1 cellular context compared by ENCODE assay signal in the genomic region with DNA sequence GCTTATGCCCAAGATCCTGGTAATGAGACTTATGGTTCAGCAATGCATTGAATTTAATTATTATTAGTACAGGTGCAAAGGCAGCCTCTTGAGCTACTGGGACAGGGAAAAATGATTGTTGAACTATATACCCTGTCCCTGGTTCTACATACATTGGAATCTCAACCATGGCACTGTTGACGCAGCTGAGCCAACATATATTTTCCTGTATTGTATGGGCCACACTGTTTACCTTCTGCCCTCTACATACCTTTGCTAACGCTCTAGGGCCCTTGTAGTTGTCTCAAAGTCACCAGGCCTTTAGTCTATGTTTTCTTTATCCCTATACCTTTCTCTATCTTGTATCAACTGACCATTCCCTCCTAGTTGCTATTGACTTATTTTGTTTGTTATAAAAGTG.
TF ChIP-seq lines count a peak whose summit lies in the region.

No MANE protein-coding gene starts in this region.

TF ChIP-seq in HepG2, 621 proteins besides CTCF, POLR2A, EP300 and RAD21 (continued from another document and continues in another):
- TF ChIP-seq, protein P1, sequence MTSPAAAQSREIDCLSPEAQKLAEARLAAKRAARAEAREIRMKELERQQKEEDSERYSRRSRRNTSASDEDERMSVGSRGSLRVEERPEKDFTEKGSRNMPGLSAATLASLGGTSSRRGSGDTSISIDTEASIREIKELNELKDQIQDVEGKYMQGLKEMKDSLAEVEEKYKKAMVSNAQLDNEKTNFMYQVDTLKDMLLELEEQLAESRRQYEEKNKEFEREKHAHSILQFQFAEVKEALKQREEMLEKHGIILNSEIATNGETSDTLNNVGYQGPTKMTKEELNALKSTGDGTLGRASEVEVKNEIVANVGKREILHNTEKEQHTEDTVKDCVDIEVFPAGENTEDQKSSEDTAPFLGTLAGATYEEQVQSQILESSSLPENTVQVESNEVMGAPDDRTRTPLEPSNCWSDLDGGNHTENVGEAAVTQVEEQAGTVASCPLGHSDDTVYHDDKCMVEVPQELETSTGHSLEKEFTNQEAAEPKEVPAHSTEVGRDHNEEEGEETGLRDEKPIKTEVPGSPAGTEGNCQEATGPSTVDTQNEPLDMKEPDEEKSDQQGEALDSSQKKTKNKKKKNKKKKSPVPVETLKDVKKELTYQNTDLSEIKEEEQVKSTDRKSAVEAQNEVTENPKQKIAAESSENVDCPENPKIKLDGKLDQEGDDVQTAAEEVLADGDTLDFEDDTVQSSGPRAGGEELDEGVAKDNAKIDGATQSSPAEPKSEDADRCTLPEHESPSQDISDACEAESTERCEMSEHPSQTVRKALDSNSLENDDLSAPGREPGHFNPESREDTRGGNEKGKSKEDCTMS (CRISPR knock-in tag; conservative IDR thresholded peaks at IDR 0.05) = no peak
- TF ChIP-seq STAT5B (CRISPR knock-in tag; IDR thresholded peaks at IDR 0.05) (no peak), FOXP1 (IDR thresholded peaks at IDR 0.05) (no peak), FOXP1 (CRISPR knock-in tag; IDR thresholded peaks at IDR 0.05) (0 out of 2 replicates have a peak, but pooled peaks have one; percentile 16), ZNF205 (CRISPR knock-in tag; IDR thresholded peaks at IDR 0.05) (no peak), ZFX (CRISPR knock-in tag; IDR thresholded peaks at IDR 0.05; ENCODE audit: low read depth) (0 out of 2 replicates have a peak, but pooled peaks have one; percentile 24), MEIS2 (CRISPR knock-in tag; IDR thresholded peaks at IDR 0.05) (no peak), ZNF367 (CRISPR knock-in tag; IDR thresholded peaks at IDR 0.05; ENCODE audit: borderline replicate concordance) (no peak), CAMTA2 (CRISPR knock-in tag; IDR thresholded peaks at IDR 0.05; ENCODE audit: borderline replicate concordance) (no peak), ZNF83 (CRISPR knock-in tag; IDR thresholded peaks at IDR 0.05; ENCODE audit: borderline replicate concordance) (no peak), REL (CRISPR knock-in tag; conservative IDR thresholded peaks at IDR 0.05) (no peak), ZFP62 (CRISPR knock-in tag; IDR thresholded peaks at IDR 0.05) (no peak), NFIC (IDR thresholded peaks at IDR 0.05; ENCODE audit: low read length) (no peak), ZNF841 (CRISPR knock-in tag; IDR thresholded peaks at IDR 0.05; ENCODE audit: borderline replicate concordance) (no peak), LBX2 (CRISPR knock-in tag; IDR thresholded peaks at IDR 0.05; ENCODE audit: borderline replicate concordance) (no peak), FOXK2 (IDR thresholded peaks at IDR 0.05) (0 out of 2 replicates have a peak, but pooled peaks have one; percentile 22), ZBTB10 (CRISPR knock-in tag; IDR thresholded peaks at IDR 0.05; ENCODE audit: borderline replicate concordance) (no peak), ZNF670 (CRISPR knock-in tag; IDR thresholded peaks at IDR 0.05; ENCODE audit: borderline replicate concordance) (no peak), MED1 (CRISPR knock-in tag; IDR thresholded peaks at IDR 0.05) (peak; percentile 39; the same call in 1 of the 2 replicates), ARHGAP35 (CRISPR knock-in tag; IDR thresholded peaks at IDR 0.05; ENCODE audit: borderline replicate concordance) (no peak), SMAD9 (CRISPR knock-in tag; IDR thresholded peaks at IDR 0.05) (no peak), MYC (CRISPR knock-in tag; IDR thresholded peaks at IDR 0.05; ENCODE audit: borderline replicate concordance) (no peak), ZNF350 (CRISPR knock-in tag; IDR thresholded peaks at IDR 0.05; ENCODE audit: borderline replicate concordance, low read depth) (no peak), ZNF503 (CRISPR knock-in tag; IDR thresholded peaks at IDR 0.05) (peak; percentile 47; the same call in 1 of the 2 replicates), ZNF557 (CRISPR knock-in tag; IDR thresholded peaks at IDR 0.05) (no peak), POLR2AphosphoS5 (IDR thresholded peaks at IDR 0.05; ENCODE audit: low read depth, low read length) (no peak), ZNF10 (CRISPR knock-in tag; IDR thresholded peaks at IDR 0.05; ENCODE audit: borderline replicate concordance, low read depth) (no peak), FOSL1 (CRISPR knock-in tag; IDR thresholded peaks at IDR 0.05; ENCODE audit: borderline replicate concordance) (no peak), AGO1 (IDR thresholded peaks at IDR 0.05; ENCODE audit: low read depth, low read length, poor library complexity, severe bottlenecking) (no peak), RNF2 (conservative IDR thresholded peaks at IDR 0.05; ENCODE audit: low read depth) (no peak), ZNF329 (CRISPR knock-in tag; IDR thresholded peaks at IDR 0.05; ENCODE audit: low read depth) (no peak), FOSL2 (CRISPR knock-in tag; IDR thresholded peaks at IDR 0.05) (no peak), FOXO1 (CRISPR knock-in tag; IDR thresholded peaks at IDR 0.05) (0 out of 2 replicates have a peak, but pooled peaks have one; percentile 21), TRIM24 (CRISPR knock-in tag; IDR thresholded peaks at IDR 0.05) (no peak), MATR3 (CRISPR knock-in tag; IDR thresholded peaks at IDR 0.05) (no peak), RFXAP (CRISPR knock-in tag; IDR thresholded peaks at IDR 0.05; ENCODE audit: borderline replicate concordance) (no peak), ZNF136 (CRISPR knock-in tag; IDR thresholded peaks at IDR 0.05; ENCODE audit: low read depth) (no peak), MAF1 (CRISPR knock-in tag; IDR thresholded peaks at IDR 0.05; ENCODE audit: borderline replicate concordance) (no peak), ZBTB20 (CRISPR knock-in tag; IDR thresholded peaks at IDR 0.05; ENCODE audit: borderline replicate concordance, low read depth) (peak; percentile 99), MYPOP (CRISPR knock-in tag; IDR thresholded peaks at IDR 0.05) (no peak), ZFP91 (CRISPR knock-in tag; IDR thresholded peaks at IDR 0.05; ENCODE audit: borderline replicate concordance) (no peak), ZNF296 (CRISPR knock-in tag; conservative IDR thresholded peaks at IDR 0.05) (no peak), RFXANK (CRISPR knock-in tag; IDR thresholded peaks at IDR 0.05) (no peak), ZNF773 (CRISPR knock-in tag; IDR thresholded peaks at IDR 0.05; ENCODE audit: borderline replicate concordance) (no peak), RFX3 (CRISPR knock-in tag; IDR thresholded peaks at IDR 0.05) (no peak), ZNF891 (CRISPR knock-in tag; IDR thresholded peaks at IDR 0.05) (no peak), ZNF546 (CRISPR knock-in tag; conservative IDR thresholded peaks at IDR 0.05) (no peak), ZNF850 (CRISPR knock-in tag; conservative IDR thresholded peaks at IDR 0.05) (no peak)
- TF ChIP-seq, protein P2, sequence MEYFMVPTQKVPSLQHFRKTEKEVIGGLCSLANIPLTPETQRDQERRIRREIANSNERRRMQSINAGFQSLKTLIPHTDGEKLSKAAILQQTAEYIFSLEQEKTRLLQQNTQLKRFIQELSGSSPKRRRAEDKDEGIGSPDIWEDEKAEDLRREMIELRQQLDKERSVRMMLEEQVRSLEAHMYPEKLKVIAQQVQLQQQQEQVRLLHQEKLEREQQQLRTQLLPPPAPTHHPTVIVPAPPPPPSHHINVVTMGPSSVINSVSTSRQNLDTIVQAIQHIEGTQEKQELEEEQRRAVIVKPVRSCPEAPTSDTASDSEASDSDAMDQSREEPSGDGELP (IDR thresholded peaks at IDR 0.05; ENCODE audit: borderline replicate concordance, low read depth) = peak; percentile 89
- TF ChIP-seq, protein P3, sequence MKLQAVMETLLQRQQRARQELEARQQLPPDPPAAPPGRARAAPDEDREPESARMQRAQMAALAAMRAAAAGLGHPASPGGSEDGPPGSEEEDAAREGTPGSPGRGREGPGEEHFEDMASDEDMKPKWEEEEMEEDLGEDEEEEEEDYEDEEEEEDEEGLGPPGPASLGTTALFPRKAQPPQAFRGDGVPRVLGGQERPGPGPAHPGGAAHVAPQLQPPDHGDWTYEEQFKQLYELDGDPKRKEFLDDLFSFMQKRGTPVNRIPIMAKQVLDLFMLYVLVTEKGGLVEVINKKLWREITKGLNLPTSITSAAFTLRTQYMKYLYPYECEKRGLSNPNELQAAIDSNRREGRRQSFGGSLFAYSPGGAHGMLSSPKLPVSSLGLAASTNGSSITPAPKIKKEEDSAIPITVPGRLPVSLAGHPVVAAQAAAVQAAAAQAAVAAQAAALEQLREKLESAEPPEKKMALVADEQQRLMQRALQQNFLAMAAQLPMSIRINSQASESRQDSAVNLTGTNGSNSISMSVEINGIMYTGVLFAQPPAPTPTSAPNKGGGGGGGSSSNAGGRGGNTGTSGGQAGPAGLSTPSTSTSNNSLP (IDR thresholded peaks at IDR 0.05; ENCODE audit: low read depth, low read length) = peak; percentile 52; the same call in 1 of the 2 replicates
- TF ChIP-seq, protein P4, sequence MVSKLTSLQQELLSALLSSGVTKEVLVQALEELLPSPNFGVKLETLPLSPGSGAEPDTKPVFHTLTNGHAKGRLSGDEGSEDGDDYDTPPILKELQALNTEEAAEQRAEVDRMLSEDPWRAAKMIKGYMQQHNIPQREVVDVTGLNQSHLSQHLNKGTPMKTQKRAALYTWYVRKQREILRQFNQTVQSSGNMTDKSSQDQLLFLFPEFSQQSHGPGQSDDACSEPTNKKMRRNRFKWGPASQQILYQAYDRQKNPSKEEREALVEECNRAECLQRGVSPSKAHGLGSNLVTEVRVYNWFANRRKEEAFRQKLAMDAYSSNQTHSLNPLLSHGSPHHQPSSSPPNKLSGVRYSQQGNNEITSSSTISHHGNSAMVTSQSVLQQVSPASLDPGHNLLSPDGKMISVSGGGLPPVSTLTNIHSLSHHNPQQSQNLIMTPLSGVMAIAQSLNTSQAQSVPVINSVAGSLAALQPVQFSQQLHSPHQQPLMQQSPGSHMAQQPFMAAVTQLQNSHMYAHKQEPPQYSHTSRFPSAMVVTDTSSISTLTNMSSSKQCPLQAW (CRISPR knock-in tag; IDR thresholded peaks at IDR 0.05) = no peak
- TF ChIP-seq, protein P5, sequence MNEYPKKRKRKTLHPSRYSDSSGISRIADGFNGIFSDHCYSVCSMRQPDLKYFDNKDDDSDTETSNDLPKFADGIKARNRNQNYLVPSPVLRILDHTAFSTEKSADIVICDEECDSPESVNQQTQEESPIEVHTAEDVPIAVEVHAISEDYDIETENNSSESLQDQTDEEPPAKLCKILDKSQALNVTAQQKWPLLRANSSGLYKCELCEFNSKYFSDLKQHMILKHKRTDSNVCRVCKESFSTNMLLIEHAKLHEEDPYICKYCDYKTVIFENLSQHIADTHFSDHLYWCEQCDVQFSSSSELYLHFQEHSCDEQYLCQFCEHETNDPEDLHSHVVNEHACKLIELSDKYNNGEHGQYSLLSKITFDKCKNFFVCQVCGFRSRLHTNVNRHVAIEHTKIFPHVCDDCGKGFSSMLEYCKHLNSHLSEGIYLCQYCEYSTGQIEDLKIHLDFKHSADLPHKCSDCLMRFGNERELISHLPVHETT (CRISPR knock-in tag; conservative IDR thresholded peaks at IDR 0.05) = no peak
